In the genomic region with DNA sequence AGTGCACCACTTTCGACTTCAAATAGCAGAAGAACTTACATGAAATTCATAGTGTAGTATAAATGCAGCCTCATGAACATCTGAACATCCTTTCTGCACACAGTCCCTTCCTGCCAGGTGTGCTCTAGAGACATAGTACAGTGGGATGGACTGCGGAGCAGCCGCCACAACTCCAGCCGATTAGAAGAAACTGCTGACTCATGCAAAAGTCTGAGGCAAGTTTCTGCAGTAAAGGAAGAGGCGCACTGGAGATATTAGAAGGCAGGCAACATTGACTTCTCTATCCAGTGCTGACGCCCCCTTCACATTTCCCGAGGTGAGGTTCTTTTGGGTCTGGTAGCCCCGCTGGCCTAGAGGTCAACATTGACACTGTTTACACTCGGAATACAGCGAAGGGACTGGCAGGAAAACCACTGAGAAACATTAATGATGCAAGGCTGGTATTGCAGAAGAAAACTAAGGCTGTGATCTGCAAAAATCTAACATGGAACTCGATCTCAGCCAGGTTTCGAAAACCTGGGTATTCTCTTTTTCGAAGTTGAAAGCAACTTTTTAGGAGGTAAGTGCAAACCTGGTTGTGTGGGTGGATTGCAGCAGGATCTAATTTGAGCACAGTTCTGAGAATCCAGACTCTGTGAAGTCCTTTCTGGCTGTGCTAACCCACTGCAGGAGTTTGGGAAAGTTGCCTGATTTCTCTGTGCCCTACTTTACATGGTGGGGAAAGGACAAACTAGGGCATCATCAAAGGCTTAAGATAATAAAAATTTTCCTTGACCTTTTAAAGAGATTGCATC, we compare ENCODE assay signal across 11 cellular contexts.
A peak's percentile ranks its signal among the peaks of the same experiment; 100 is the strongest.
DNase-seq lines count a peak whose midpoint lies in the region; ATAC-seq and TF ChIP-seq lines count a peak whose summit lies in the region.
"Had no signal": no experiment of that assay in that cellular context is flagged by ENCODE, and none has a peak within 500 bp of the region (broad histone marks: within the 10 kb centered on the region; RNA-seq: fewer than 3 reads in every experiment).

No MANE protein-coding gene starts in this region.

- peaks cover 28% of the 10 kb centered on the region for H3K4me1 Mint-ChIP-seq in activated CD4-positive, alpha-beta T cell treated with anti-CD3 and anti-CD28 coated beads, Interleukin-2, amount 10 ng/mL, durations not matched to agents 7 days and 5 days

- no peaks in the 10 kb centered on the region for H3K9me3 ChIP-seq in subcutaneous abdominal adipose tissue (ENCODE audit: control insufficient read depth in 5 of 5, low read length in 5 of 5)

- peak overlapping the region; percentile 51 for H3K27ac Mint-ChIP-seq in activated CD4-positive, alpha-beta T cell treated with anti-CD3 and anti-CD28 coated beads, Interleukin-2, amount 10 ng/mL, durations not matched to agents 7 days and 5 days

- CTCF ChIA-PET in activated CD4-positive, alpha-beta T cell treated with anti-CD3 and anti-CD28 coated beads, Interleukin-2, amount 10 ng/mL, durations not matched to agents 7 days and 5 days (lab: Charles Lee): no interaction called here

- peaks cover 0 to 13% (median 10%) of the 10 kb centered on the region in 5 donors for H3K4me1 ChIP-seq in subcutaneous abdominal adipose tissue (ENCODE audit: control insufficient read depth in 5 of 5, insufficient read depth in 5 of 5, low read length in 5 of 5)

- no peak for TF ChIP-seq CTCF in lower leg skin (IDR thresholded peaks at IDR 0.05)

- no peak overlapping the region for H3K27ac ChIP-seq in subcutaneous abdominal adipose tissue (ENCODE audit: low read depth, low read length)
- H3K27ac ChIP-seq: cardiac muscle cell had no signal

- intact Hi-C loops in left ventricle myocardium superior (cut with micrococcal nuclease) (no loop called here), Right ventricle myocardium inferior (cut with DNase I) (no loop called here), lower leg skin (cut with DNase I; ENCODE audit: low total_unique reads) (no loop called here)

- no peaks in the 10 kb centered on the region for H3K27me3 ChIP-seq in subcutaneous abdominal adipose tissue (ENCODE audit: control insufficient read depth in 5 of 5, insufficient read depth in 4 of 5, low read length in 5 of 5)
- H3K27me3 ChIP-seq: cardiac muscle cell had no signal

- H3K27me3 Mint-ChIP-seq in activated CD4-positive, alpha-beta T cell treated with anti-CD3 and anti-CD28 coated beads, Interleukin-2, amount 10 ng/mL, durations not matched to agents 7 days and 5 days: peaks cover 3% of the 10 kb centered on the region

- H3K4me3 Mint-ChIP-seq in activated CD4-positive, alpha-beta T cell treated with anti-CD3 and anti-CD28 coated beads, Interleukin-2, amount 10 ng/mL, durations not matched to agents 7 days and 5 days: peak overlapping the region; percentile 37

- ATAC-seq in left ventricle myocardium superior: peak; percentile 68
- ATAC-seq in Right ventricle myocardium inferior: no peak
- no peak for ATAC-seq in GM21619 (IDR thresholded peaks at IDR 0.05; ENCODE audit: unreplicated experiment)
- no peak for ATAC-seq in HG02852 (IDR thresholded peaks at IDR 0.05; ENCODE audit: unreplicated experiment)

- H3K9ac ChIP-seq in subcutaneous abdominal adipose tissue (ENCODE audit: low read length in 5 of 5): no peak overlapping the region

- peak overlapping the region in 3 of 5 donors; percentile 16 to 27 (median 25) for H3K4me3 ChIP-seq in subcutaneous abdominal adipose tissue (ENCODE audit: low read depth in 1 of 5, low read length in 5 of 5)
- H3K4me3 ChIP-seq in lower leg skin (ENCODE audit: low read depth, poor library complexity, severe bottlenecking): no peak overlapping the region
- H3K4me3 ChIP-seq: cardiac muscle cell had no signal

- no peaks in the 10 kb centered on the region for H3K36me3 Mint-ChIP-seq in activated CD4-positive, alpha-beta T cell treated with anti-CD3 and anti-CD28 coated beads, Interleukin-2, amount 10 ng/mL, durations not matched to agents 7 days and 5 days (ENCODE audit: low read depth)

- no peaks in the 10 kb centered on the region for H3K9me3 Mint-ChIP-seq in activated CD4-positive, alpha-beta T cell treated with anti-CD3 and anti-CD28 coated beads, Interleukin-2, amount 10 ng/mL, durations not matched to agents 7 days and 5 days

- POLR2A ChIA-PET in activated CD4-positive, alpha-beta T cell treated with anti-CD3 and anti-CD28 coated beads, Interleukin-2, amount 10 ng/mL, durations not matched to agents 7 days and 5 days (lab: Charles Lee): no interaction called here

- TF ChIP-seq POLR2A in lower leg skin (IDR thresholded peaks at IDR 0.05): no peak

- no peaks in the 10 kb centered on the region for H3K36me3 ChIP-seq in subcutaneous abdominal adipose tissue (ENCODE audit: control insufficient read depth in 5 of 5, insufficient read depth in 5 of 5, low read length in 5 of 5)
- H3K36me3 ChIP-seq: cardiac muscle cell had no signal

- DNase-seq in left ventricle myocardium superior (no peak), Right ventricle myocardium inferior (ENCODE audit: missing footprints) (no peak), left kidney (ENCODE audit: low read depth, low spot score) (peak; percentile 43), lower leg skin (ENCODE audit: low spot score in 2 of 2) (no peak)
- DNase-seq in activated CD4-positive, alpha-beta T cell treated with anti-CD3 and anti-CD28 coated beads, Interleukin-2, amount 10 ng/mL, durations not matched to agents 7 days and 5 days: peak; percentile 13
- DNase-seq: C1 segment of cervical spinal cord, NCI-H1694 had no signal

- WGBS in lower leg skin, 2 donors: 69 to 70% methylated on average over 13 of the region's 13 CpGs

Comparison
In these comparisons a context has a peak if more than half of its experiments do, and no peak if none do; other contexts are left out.
1. DNase-seq: peak in activated CD4-positive, alpha-beta T cell treated with anti-CD3 and anti-CD28 coated beads, Interleukin-2, amount 10 ng/mL, durations not matched to agents 7 days and 5 days (single experiment) and left kidney (single experiment); none in left ventricle myocardium superior (single experiment), Right ventricle myocardium inferior (single experiment) and lower leg skin (0 of 2).